ENCODE assay signal across 8 cellular contexts in genomic region chr19:12793290-12794195, GRCh38. TPM values are rescaled to one million over a fixed set of nuclear protein-coding genes. Genes with fewer than 3 reads are reported as not detected.
DNase-seq lines count a peak whose midpoint lies in the region; TF ChIP-seq lines count a peak whose summit lies in the region.

No MANE protein-coding gene starts in this region.

- H4K91ac ChIP-seq in trophoblast cell (ENCODE audit: low read depth, low read length), result peak overlapping the region; percentile 71

- H2BK12ac ChIP-seq in trophoblast cell (ENCODE audit: low read length), result peak overlapping the region; percentile 20

- peak overlapping the region; percentile 96 for H3K4me2 ChIP-seq in trophoblast cell (ENCODE audit: low read length)

- peak; percentile 97 to 99 for TF ChIP-seq EP300 in tibial nerve (IDR thresholded peaks at IDR 0.05)

- H4K8ac ChIP-seq in trophoblast cell (ENCODE audit: low read depth, low read length), result peak overlapping the region; percentile 78

- peak overlapping the region; percentile 58 for H4K12ac ChIP-seq in trophoblast cell (ENCODE audit: low read depth, low read length)

- peak overlapping the region; percentile 79 for H2BK5ac ChIP-seq in trophoblast cell (ENCODE audit: low read depth, low read length, poor library complexity)

- H3K4me3 ChIP-seq in adipocyte (ENCODE audit: low read length), result peak overlapping the region; percentile 99
- H3K4me3 ChIP-seq in cardiac muscle cell, result peak overlapping the region; percentile 42
- H3K4me3 ChIP-seq in trophoblast cell (ENCODE audit: low read depth, low read length), result peak overlapping the region; percentile 83
- H3K4me3 ChIP-seq in tibial nerve, result peak overlapping the region; percentile 61 to 98 (median 79)

- H3K18ac ChIP-seq in trophoblast cell (ENCODE audit: low read length), result peak overlapping the region; percentile 88

- H3K79me1 ChIP-seq in trophoblast cell (ENCODE audit: low read length), result peaks cover 47% of the 10 kb centered on the region

- TF ChIP-seq POLR2A in tibial nerve (IDR thresholded peaks at IDR 0.05), result peak; percentile 64 to 86

- H3K27me3 ChIP-seq in adipocyte (replicated peaks; ENCODE audit: control insufficient read depth, insufficient read depth, low read length), result no peaks in the 10 kb centered on the region
- no peaks in the 10 kb centered on the region for H3K27me3 ChIP-seq in cardiac muscle cell
- no peaks in the 10 kb centered on the region for H3K27me3 ChIP-seq in trophoblast cell (ENCODE audit: insufficient read depth, low read length)
- H3K27me3 ChIP-seq in tibial nerve, result no peaks in the 10 kb centered on the region

- H3K36me3 ChIP-seq in adipocyte (ENCODE audit: control insufficient read depth, insufficient read depth, low read length, severe bottlenecking), result peaks cover under 1% of the 10 kb centered on the region
- H3K36me3 ChIP-seq in cardiac muscle cell, result no peaks in the 10 kb centered on the region
- H3K36me3 ChIP-seq in trophoblast cell (ENCODE audit: control insufficient read depth in 1 of 2, insufficient read depth in 2 of 2, low read length in 2 of 2), result peaks cover 0 to 6% of the 10 kb centered on the region in 2 experiments
- peaks cover 0 to 12% (median 0%) of the 10 kb centered on the region in 3 donors for H3K36me3 ChIP-seq in tibial nerve

- H3K9ac ChIP-seq in adipocyte (ENCODE audit: low read length), result peak overlapping the region; percentile 99
- H3K9ac ChIP-seq in trophoblast cell (ENCODE audit: low read length), result peak overlapping the region; percentile 85

- DNase-seq in DMS53 (lab: John Stamatoyannopoulos, UW), result peak; percentile 95
- peak; percentile 81 for DNase-seq in GOT3 (lab: John Stamatoyannopoulos, UW)
- peak; percentile 85 for DNase-seq in NCI-H1048 (lab: John Stamatoyannopoulos, UW)
- DNase-seq in SW 1271 (lab: John Stamatoyannopoulos, UW), result peak; percentile 77 to 86
- peak; percentile 97 for DNase-seq in adipocyte (ENCODE audit: low read depth)
- DNase-seq in cardiac muscle cell (ENCODE audit: low read depth in 1 of 2, low spot score in 1 of 2), result peak; percentile 93 to 97
- DNase-seq in trophoblast cell, result peak; percentile 94 to 98
- DNase-seq in tibial nerve (ENCODE audit: low spot score in 2 of 2), result peak; percentile 88 to 90

- H3K4me1 ChIP-seq in adipocyte (ENCODE audit: control insufficient read depth, insufficient read depth, low read length), result peaks cover 29% of the 10 kb centered on the region
- peaks cover 12% of the 10 kb centered on the region for H3K4me1 ChIP-seq in cardiac muscle cell (ENCODE audit: low read depth)
- peaks cover 21 to 22% of the 10 kb centered on the region in 2 experiments for H3K4me1 ChIP-seq in trophoblast cell (ENCODE audit: control insufficient read depth in 1 of 2, insufficient read depth in 2 of 2, low read length in 2 of 2)
- H3K4me1 ChIP-seq in tibial nerve, result peaks cover 0 to 45% (median 23%) of the 10 kb centered on the region in 4 donors

- H2AK5ac ChIP-seq in trophoblast cell (ENCODE audit: low read length), result peak overlapping the region; percentile 44

- no CpG with 5 or more reads among the region's 81 CpGs for WGBS in trophoblast cell (ENCODE audit: extremely low coverage, insufficient coverage, insufficient read length)
- WGBS in tibial nerve, 2 donors, result 0 to 1% methylated on average over 19 of the region's 81 CpGs

- no peaks in the 10 kb centered on the region for H3K9me3 ChIP-seq in adipocyte (ENCODE audit: control insufficient read depth, low read length)
- no peaks in the 10 kb centered on the region for H3K9me3 ChIP-seq in cardiac muscle cell (ENCODE audit: low read depth)
- H3K9me3 ChIP-seq in trophoblast cell (ENCODE audit: insufficient read depth, low read depth, low read length), result peaks cover 2% of the 10 kb centered on the region
- no peaks in the 10 kb centered on the region for H3K9me3 ChIP-seq in tibial nerve

- peak overlapping the region; percentile 50 for H2BK120ac ChIP-seq in trophoblast cell (ENCODE audit: insufficient read depth, low read length, poor library complexity)

- H3K14ac ChIP-seq in trophoblast cell (ENCODE audit: low read length), result peak overlapping the region; percentile 67

- no peak for TF ChIP-seq CTCF in cardiac muscle cell (IDR thresholded peaks at IDR 0.05; ENCODE audit: low read depth, low read length)
- TF ChIP-seq CTCF in tibial nerve (IDR thresholded peaks at IDR 0.05), result peak in 1 of 5 experiments; percentile 33

- peak overlapping the region; percentile 82 for H3K27ac ChIP-seq in cardiac muscle cell
- H3K27ac ChIP-seq in trophoblast cell (ENCODE audit: low read depth, low read length), result peak overlapping the region; percentile 75
- peak overlapping the region; percentile 99 to 100 (median 99) for H3K27ac ChIP-seq in tibial nerve

- peak overlapping the region; percentile 88 for H3K4ac ChIP-seq in trophoblast cell (ENCODE audit: low read depth, low read length)

- peaks cover 24% of the 10 kb centered on the region for H3K79me2 ChIP-seq in trophoblast cell (ENCODE audit: control insufficient read depth, insufficient read depth, low read length, poor library complexity)

- peak overlapping the region; percentile 56 for H2AFZ ChIP-seq in trophoblast cell (ENCODE audit: insufficient read depth, low read length, poor library complexity)

- no peak overlapping the region for H3K23ac ChIP-seq in trophoblast cell (ENCODE audit: low read length)

RNA-seq across cellular contexts. Expression of gene JUNB, which starts 2.3 kb away (rescaled TPM):
- 57.6 and 103 TPM in 2 replicates for total RNA-seq in cardiac muscle cell
- 37.2 and 48.3 TPM in 2 replicates for polyA plus RNA-seq in cardiac muscle cell
- polyA plus RNA-seq in trophoblast cell (2013), result 81.3 and 87.5 TPM in 2 replicates
- total RNA-seq in tibial nerve, result 100 to 1,000 TPM; 421 to 676 (median 613) TPM

RNA-seq across cellular contexts. Expression of gene PRDX2, which starts 8.1 kb away (rescaled TPM):
- total RNA-seq in cardiac muscle cell (1,316 and 1,694 TPM in 2 replicates), tibial nerve (100 to 1,000 TPM; 129 to 182 (median 163) TPM)
- polyA plus RNA-seq in cardiac muscle cell, result 1,469 and 1,719 TPM in 2 replicates
- 187 and 189 TPM in 2 replicates for polyA plus RNA-seq in trophoblast cell (2013)

RNA-seq across cellular contexts. Expression of gene THSD8, which starts 8.3 kb away (rescaled TPM):
- 0.63 TPM in 1 of 2 replicates, not detected in the other for total RNA-seq in cardiac muscle cell
- 15.0 and 19.0 TPM in 2 replicates for polyA plus RNA-seq in cardiac muscle cell
- polyA plus RNA-seq in trophoblast cell (2013), result 19.0 and 19.9 TPM in 2 replicates
- 1 to 10 TPM in 1 of 4 donors, not detected in 3; 4.8 TPM for total RNA-seq in tibial nerve

RNA-seq across cellular contexts. Expression of gene RNASEH2A, which starts 12.8 kb away (rescaled TPM):
- total RNA-seq in cardiac muscle cell (20.4 and 29.0 TPM in 2 replicates), tibial nerve (1 to 10 TPM; 5.4 to 8.6 (median 6.7) TPM)
- 40.4 and 57.3 TPM in 2 replicates for polyA plus RNA-seq in cardiac muscle cell
- polyA plus RNA-seq in trophoblast cell (2013), result 16.0 and 17.3 TPM in 2 replicates

RNA-seq across cellular contexts. Expression of gene HOOK2, which starts 18.2 kb away (rescaled TPM):
- total RNA-seq in cardiac muscle cell, result 28.5 and 54.4 TPM in 2 replicates
- 31.1 and 41.6 TPM in 2 replicates for polyA plus RNA-seq in cardiac muscle cell
- 28.7 and 30.7 TPM in 2 replicates for polyA plus RNA-seq in trophoblast cell (2013)
- total RNA-seq in tibial nerve, result 100 to 1,000 TPM in 1 of 4 donors, 10 to 100 TPM in 3; 27.3 to 109 (median 50.2) TPM

Comparison
In these comparisons a context has a peak if more than half of its experiments do, and no peak if none do; other contexts are left out.
1. Peak in every context shown above with its lines: DNase-seq, H3K4me3 ChIP-seq and H3K27ac ChIP-seq.
2. H3K4me3 ChIP-seq: peak in every context shown above with its lines; median percentile 99 in adipocyte; 83 in trophoblast cell; 79 in tibial nerve; 42 in cardiac muscle cell.